32 cellular contexts compared by ENCODE assay signal in the genomic region with DNA sequence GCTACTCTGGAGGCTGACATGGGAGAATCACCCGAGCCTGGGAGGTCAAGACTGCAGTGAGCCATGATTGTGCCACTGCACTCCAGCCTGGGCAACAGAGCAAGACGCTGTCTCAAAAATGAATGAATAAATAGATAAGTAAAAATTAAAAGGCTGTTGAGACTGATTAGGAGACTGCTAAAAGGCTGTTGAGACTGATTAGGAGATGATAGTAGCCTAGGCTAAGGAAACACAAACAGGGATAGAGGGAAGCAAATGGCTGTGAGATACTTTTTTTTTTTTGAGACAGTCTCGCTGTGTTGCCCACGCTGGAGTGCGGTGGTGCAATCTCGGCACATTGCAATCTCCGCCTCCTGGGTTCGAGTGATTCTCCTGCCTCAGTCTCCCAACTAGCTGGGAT.
"Had no signal": no experiment of that assay in that cellular context is flagged by ENCODE, and none has a peak within 500 bp of the region (broad histone marks: within the 10 kb centered on the region; RNA-seq: fewer than 3 reads in every experiment).

No MANE protein-coding gene starts in this region.

- H3K4me1 ChIP-seq: adrenal gland, body of pancreas, colonic mucosa, esophagus muscularis mucosa, foreskin keratinocyte, gastrocnemius medialis, heart right ventricle had no signal

- H3K27ac ChIP-seq: adrenal gland, body of pancreas, colonic mucosa, esophagus muscularis mucosa, foreskin keratinocyte, gastrocnemius medialis, heart right ventricle, WERI-Rb-1 had no signal

- H3K9me3 ChIP-seq: adrenal gland, body of pancreas, colonic mucosa, esophagus muscularis mucosa, gastrocnemius medialis, heart right ventricle had no signal

- ATAC-seq: activated CD4-positive, CD25-positive, alpha-beta regulatory T cell treated with anti-CD3 and anti-CD28 coated beads, Interleukin-2, amount 50 U/mL, for 24 hours; activated naive CD4-positive, alpha-beta T cell treated with anti-CD3 and anti-CD28 coated beads, Interleukin-2, amount 50 U/mL, for 72 hours; activated T-cell treated with anti-CD3 and anti-CD28 coated beads, Interleukin-2, amount 50 U/mL, for 72 hours; body of pancreas; foreskin keratinocyte; gastrocnemius medialis; heart right ventricle; T-cell had no signal

- H3K4me1 Mint-ChIP-seq: activated B cell treated with CpG ODN at 0.5 μM for 24 hours; activated naive CD4-positive, alpha-beta T cell treated with anti-CD3 and anti-CD28 coated beads, Interleukin-2, amount 10 ng/mL, durations not matched to agents 7 days and 5 days had no signal

- H3K9me3 Mint-ChIP-seq: activated B cell treated with CpG ODN at 0.5 μM for 24 hours; activated CD4-positive, alpha-beta memory T cell treated with anti-CD3 and anti-CD28 coated beads, Interleukin-2, amount 10 ng/mL, durations not matched to agents 7 days and 5 days; activated naive CD4-positive, alpha-beta T cell treated with anti-CD3 and anti-CD28 coated beads, Interleukin-2, amount 10 ng/mL, durations not matched to agents 7 days and 5 days; activated naive CD4-positive, alpha-beta T cell treated with anti-CD3 and anti-CD28 coated beads, Interleukin-2, amount 50 U/mL, for 72 hours; activated T-cell treated with anti-CD3 and anti-CD28 coated beads, Interleukin-2, amount 50 U/mL, for 24 hours; activated T-cell treated with anti-CD3 and anti-CD28 coated beads, Interleukin-2, amount 50 U/mL, for 72 hours; T-cell; T-helper 1 cell treated with Interleukin-12 subunit alpha and Interleukin-12 subunit beta and Interleukin-4 antibody, amounts not matched to agents 30 μg/mL and 1 μg/mL, for 36 hours; T-helper 2 cell treated with Interferon-gamma antibody and Interleukin-4, amounts not matched to agents 5 μg/mL and 100 μg/mL, for 36 hours had no signal

- H3K4me3 ChIP-seq: adrenal gland, body of pancreas, colonic mucosa, esophagus muscularis mucosa, gastrocnemius medialis, heart right ventricle had no signal

- H3K27me3 Mint-ChIP-seq: activated B cell treated with CpG ODN at 0.5 μM for 24 hours; activated CD4-positive, alpha-beta memory T cell treated with anti-CD3 and anti-CD28 coated beads, Interleukin-2, amount 10 ng/mL, durations not matched to agents 7 days and 5 days; activated naive CD4-positive, alpha-beta T cell treated with anti-CD3 and anti-CD28 coated beads, Interleukin-2, amount 10 ng/mL, durations not matched to agents 7 days and 5 days; activated T-cell treated with anti-CD3 and anti-CD28 coated beads, Interleukin-2, amount 50 U/mL, for 24 hours; T-cell had no signal

- DNase-seq: activated B cell treated with CpG ODN at 0.5 μM for 24 hours; activated CD4-positive, alpha-beta memory T cell treated with anti-CD3 and anti-CD28 coated beads, Interleukin-2, amount 10 ng/mL, durations not matched to agents 7 days and 5 days; activated CD4-positive, alpha-beta T cell treated with anti-CD3 and anti-CD28 coated beads for 48 hours; activated CD4-positive, alpha-beta T cell treated with anti-CD3 and anti-CD28 coated beads, Interleukin-2, amount 50 U/mL, for 4 hours; activated CD8-positive, alpha-beta memory T cell treated with anti-CD3 and anti-CD28 coated beads, Interleukin-2, amount 50 U/mL, for 48 hours; activated gamma-delta T cell; activated naive CD4-positive, alpha-beta T cell; activated naive CD4-positive, alpha-beta T cell treated with anti-CD3 and anti-CD28 coated beads, Interleukin-2, amount 10 ng/mL, durations not matched to agents 7 days and 5 days; activated T-cell treated with anti-CD3 and anti-CD28 coated beads for 4 hours; activated T-cell treated with anti-CD3 and anti-CD28 coated beads, Interleukin-2, amount 50 U/mL, for 24 hours; activated T-cell treated with anti-CD3 and anti-CD28 coated beads, Interleukin-2, amount 50 U/mL, for 72 hours; adrenal gland; amygdala; aorta; body of pancreas; caudate nucleus; cerebellar nuclear complex; colonic mucosa; effector CD8-positive, alpha-beta T cell; foreskin keratinocyte; gastrocnemius medialis; glutamatergic neuron; heart right ventricle; SW 1271; T-cell; T1000; WERI-Rb-1 had no signal

- H3K27ac Mint-ChIP-seq: activated B cell treated with CpG ODN at 0.5 μM for 24 hours; activated CD4-positive, alpha-beta memory T cell treated with anti-CD3 and anti-CD28 coated beads, Interleukin-2, amount 10 ng/mL, durations not matched to agents 7 days and 5 days; activated naive CD4-positive, alpha-beta T cell treated with anti-CD3 and anti-CD28 coated beads, Interleukin-2, amount 10 ng/mL, durations not matched to agents 7 days and 5 days; activated T-cell treated with anti-CD3 and anti-CD28 coated beads, Interleukin-2, amount 50 U/mL, for 24 hours; activated T-cell treated with anti-CD3 and anti-CD28 coated beads, Interleukin-2, amount 50 U/mL, for 72 hours; T-helper 1 cell treated with Interleukin-12 subunit alpha and Interleukin-12 subunit beta and Interleukin-4 antibody, amounts not matched to agents 30 μg/mL and 1 μg/mL, for 36 hours; T-helper 2 cell treated with Interferon-gamma antibody and Interleukin-4, amounts not matched to agents 5 μg/mL and 100 μg/mL, for 36 hours had no signal

- H3K4me3 Mint-ChIP-seq: activated B cell treated with CpG ODN at 0.5 μM for 24 hours; activated CD4-positive, alpha-beta memory T cell treated with anti-CD3 and anti-CD28 coated beads, Interleukin-2, amount 10 ng/mL, durations not matched to agents 7 days and 5 days; activated naive CD4-positive, alpha-beta T cell treated with anti-CD3 and anti-CD28 coated beads, Interleukin-2, amount 10 ng/mL, durations not matched to agents 7 days and 5 days; activated T-cell treated with anti-CD3 and anti-CD28 coated beads, Interleukin-2, amount 50 U/mL, for 24 hours; activated T-cell treated with anti-CD3 and anti-CD28 coated beads, Interleukin-2, amount 50 U/mL, for 72 hours; T-cell; T-helper 1 cell treated with Interleukin-12 subunit alpha and Interleukin-12 subunit beta and Interleukin-4 antibody, amounts not matched to agents 30 μg/mL and 1 μg/mL, for 36 hours; T-helper 2 cell treated with Interferon-gamma antibody and Interleukin-4, amounts not matched to agents 5 μg/mL and 100 μg/mL, for 36 hours had no signal

- H3K36me3 ChIP-seq: colonic mucosa had no signal

- H3K27me3 ChIP-seq: adrenal gland, body of pancreas, colonic mucosa, esophagus muscularis mucosa, foreskin keratinocyte, gastrocnemius medialis, heart right ventricle had no signal
